Comparison of ENCODE assay signal across 8 cellular contexts in genomic region chr2:173962583-173963110, GRCh38. TPM values are rescaled to one million over a fixed set of nuclear protein-coding genes. Genes with fewer than 3 reads are reported as not detected.
DNase-seq lines count a peak whose midpoint lies in the region; ATAC-seq and TF ChIP-seq lines count a peak whose summit lies in the region.

No MANE protein-coding gene starts in this region.

- H3K4me1 Mint-ChIP-seq in CD4-positive, alpha-beta T cell (ENCODE audit: low read depth), result peaks cover 66% of the 10 kb centered on the region
- H3K4me1 Mint-ChIP-seq in naive B cell, result peaks cover 41 to 56% (median 55%) of the 10 kb centered on the region in 3 donors

- no peaks in the 10 kb centered on the region for H3K27me3 ChIP-seq in CD4-positive, alpha-beta T cell (ENCODE audit: control insufficient read depth, insufficient read depth, low read length)
- no peaks in the 10 kb centered on the region for H3K27me3 ChIP-seq in KMS-11 (ENCODE audit: insufficient read depth, low read depth)

- no peaks in the 10 kb centered on the region for H3K27me3 Mint-ChIP-seq in CD4-positive, alpha-beta T cell
- no peaks in the 10 kb centered on the region for H3K27me3 Mint-ChIP-seq in naive B cell

- no peaks in the 10 kb centered on the region for H3K36me3 ChIP-seq in KMS-11 (ENCODE audit: insufficient read depth)

- no peaks in the 10 kb centered on the region for H3K9me3 ChIP-seq in CD4-positive, alpha-beta T cell (ENCODE audit: control insufficient read depth, low read length)

- no peak for TF ChIP-seq CTCF in CD4-positive, alpha-beta T cell (IDR thresholded peaks at IDR 0.05)
- TF ChIP-seq CTCF in KMS-11 (conservative IDR thresholded peaks at IDR 0.05; ENCODE audit: low read depth, low read length), result no peak

- H3K79me2 ChIP-seq in KMS-11 (ENCODE audit: insufficient read depth, low read depth), result peaks cover 73% of the 10 kb centered on the region

- peaks cover 51% of the 10 kb centered on the region for H3K4me1 ChIP-seq in KMS-11 (ENCODE audit: low read depth, poor library complexity, severe bottlenecking)

- peak overlapping the region; percentile 100 for H3K4me3 Mint-ChIP-seq in CD4-positive, alpha-beta T cell
- peak overlapping the region; percentile 91 to 99 (median 96) for H3K4me3 Mint-ChIP-seq in naive B cell

- no peaks in the 10 kb centered on the region for H3K9me3 Mint-ChIP-seq in CD4-positive, alpha-beta T cell
- peaks cover 0 to 6% (median 0%) of the 10 kb centered on the region in 7 donors for H3K9me3 Mint-ChIP-seq in naive B cell

- H3K36me3 Mint-ChIP-seq in CD4-positive, alpha-beta T cell (ENCODE audit: low read depth), result peaks cover 56% of the 10 kb centered on the region
- H3K36me3 Mint-ChIP-seq in naive B cell, result peaks cover 0 to 8% of the 10 kb centered on the region in 2 donors

- POLR2A ChIA-PET in CD4-positive, alpha-beta T cell (lab: Charles Lee), result interaction anchor here (0.6 to 2.1 kb wide), 5 partner anchors 50 to 379 kb away, joined by 3 to 5 read pairs (median 3); no protein-coding TSS in a partner anchor

- H3K27ac Mint-ChIP-seq in CD4-positive, alpha-beta T cell, result peak overlapping the region; percentile 98
- peak overlapping the region; percentile 92 to 100 (median 99) for H3K27ac Mint-ChIP-seq in naive B cell

- no peak for DNase-seq in CD4-positive, alpha-beta T cell
- no peak for DNase-seq in caudate nucleus (lab: John Stamatoyannopoulos, UW)
- no peak for DNase-seq in naive B cell
- no peak for DNase-seq in NCI-H1417 treated with DMSO at 0.1 percent for 48 hours (lab: John Stamatoyannopoulos, UW)
- DNase-seq in NCI-H2227 treated with DMSO at 0.1 percent for 48 hours (lab: John Stamatoyannopoulos, UW), result no peak

- peak overlapping the region; percentile 94 for H3K27ac ChIP-seq in CD4-positive, alpha-beta T cell (ENCODE audit: low read depth, low read length)
- H3K27ac ChIP-seq in KMS-11 (peak overlapping the region; percentile 98), caudate nucleus (ENCODE audit: low read depth, low read length) (peak overlapping the region; percentile 97)

- peak overlapping the region; percentile 83 for H3K9ac ChIP-seq in KMS-11

- peaks cover 21% of the 10 kb centered on the region for H4K20me1 ChIP-seq in KMS-11 (ENCODE audit: insufficient read depth)

- no peak overlapping the region for H2AFZ ChIP-seq in KMS-11 (ENCODE audit: low read depth)

- H3K4me3 ChIP-seq in KMS-11 (IDR thresholded peaks at IDR 0.05; ENCODE audit: insufficient read depth, low read depth, low read length), result peak overlapping the region; percentile 82

- intact Hi-C loops in CD4-positive, alpha-beta T cell (cut with DNase I, micrococcal nuclease), result loop anchor here (1.0 to 5.0 kb wide), 3 partner anchors 34 to 78 kb away; no protein-coding TSS in a partner anchor

- CTCF ChIA-PET in CD4-positive, alpha-beta T cell (lab: Charles Lee), result interaction anchor here (0.6 to 1.0 kb wide), 2 partner anchors 37 to 354 kb away, joined by 3 to 4 read pairs; no protein-coding TSS in a partner anchor

- ATAC-seq in CD4-positive, alpha-beta T cell (ENCODE audit: poor library complexity), result no peak
- ATAC-seq in naive B cell (ENCODE audit: low read depth in 2 of 2) (no peak), HG03432 (IDR thresholded peaks at IDR 0.05; ENCODE audit: unreplicated experiment) (no peak), HG02970 (IDR thresholded peaks at IDR 0.05; ENCODE audit: low FRiP score, unreplicated experiment) (no peak)

- peak overlapping the region; percentile 90 for H3K4me2 ChIP-seq in KMS-11

RNA-seq across cellular contexts. Expression of gene SP3, which starts 2.5 kb away (rescaled TPM):
- 100 to 1,000 TPM; 159 to 166 TPM for total RNA-seq in CD4-positive, alpha-beta T cell
- 10 to 100 TPM; 45.7 to 84.3 (median 66.9) TPM for polyA plus RNA-seq in naive B cell (ENCODE audit: low read depth in 6 of 6)
